In the genomic region with DNA sequence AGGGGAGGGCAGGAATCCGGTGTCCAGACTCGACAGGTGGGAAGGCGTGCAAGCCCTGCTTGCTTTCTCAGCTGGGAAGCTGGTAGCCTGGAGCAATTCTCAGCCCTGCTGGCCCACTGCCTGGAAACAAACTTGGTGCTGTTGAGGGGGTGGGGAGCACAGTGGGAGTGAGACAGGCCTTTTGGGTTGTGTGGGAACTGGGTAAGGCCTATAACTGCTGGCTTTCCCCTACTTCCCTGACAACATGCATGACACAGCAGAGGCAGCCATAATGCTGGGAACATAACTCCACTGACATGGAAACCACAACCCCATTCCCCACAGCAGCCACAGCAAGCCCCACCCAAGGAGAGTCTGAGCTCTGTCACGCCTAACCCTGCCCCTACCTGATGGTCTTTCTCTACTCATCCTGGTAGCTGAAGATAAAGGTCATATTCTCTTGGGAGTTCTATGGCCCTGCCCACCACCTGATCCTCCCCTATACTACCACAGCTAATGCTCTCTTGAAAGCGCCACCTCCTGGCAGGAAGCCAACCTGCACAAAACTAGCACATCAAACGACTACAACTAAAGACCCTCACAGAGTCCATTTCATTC, we compare ENCODE assay signal across 8 cellular contexts.
DNase-seq lines count a peak whose midpoint lies in the region; ATAC-seq and TF ChIP-seq lines count a peak whose summit lies in the region.

No MANE protein-coding gene starts in this region.

- no peak overlapping the region for H3K27ac Mint-ChIP-seq in type B pancreatic cell

- H3K4me3 ChIP-seq in SJCRH30 (peak overlapping the region; percentile 54), left ventricle myocardium inferior (no peak overlapping the region)

- H3K27me3 ChIP-seq in SJCRH30: no peaks in the 10 kb centered on the region
- no peaks in the 10 kb centered on the region for H3K27me3 ChIP-seq in left ventricle myocardium inferior (ENCODE audit: low read depth)

- H3K9me3 Mint-ChIP-seq in type B pancreatic cell: no peaks in the 10 kb centered on the region

- H3K4me1 ChIP-seq in SJCRH30 (peaks cover 38% of the 10 kb centered on the region), left ventricle myocardium inferior (peaks cover 20% of the 10 kb centered on the region)

- peak; percentile 46 for TF ChIP-seq CTCF in type B pancreatic cell (conservative IDR thresholded peaks at IDR 0.05)
- TF ChIP-seq CTCF in left ventricle myocardium inferior (IDR thresholded peaks at IDR 0.05; ENCODE audit: borderline replicate concordance): no peak

- intact Hi-C loops in left ventricle myocardium inferior (cut with micrococcal nuclease): no loop called here

- H3K36me3 Mint-ChIP-seq in type B pancreatic cell: peaks cover 54% of the 10 kb centered on the region

- H3K4me3 Mint-ChIP-seq in type B pancreatic cell: no peak overlapping the region

- no peaks in the 10 kb centered on the region for H3K27me3 Mint-ChIP-seq in type B pancreatic cell

- H3K36me3 ChIP-seq in SJCRH30 (peaks cover 8% of the 10 kb centered on the region), left ventricle myocardium inferior (peaks cover 38% of the 10 kb centered on the region)

- DNase-seq in SJCRH30 (peak; percentile 97), epithelial cell of prostate (ENCODE audit: low read depth, low spot score) (peak; percentile 92), type B pancreatic cell (ENCODE audit: extremely low spot score, unreplicated experiment) (no peak), NCI-H446 treated with DMSO at 0.1 percent for 48 hours (lab: John Stamatoyannopoulos, UW) (no peak), GM03348 (ENCODE audit: low spot score) (no peak), left ventricle myocardium inferior (no peak)

- peaks cover 9% of the 10 kb centered on the region for H3K4me1 Mint-ChIP-seq in type B pancreatic cell (ENCODE audit: unreplicated experiment)

- ATAC-seq in GM18867 (IDR thresholded peaks at IDR 0.05; ENCODE audit: unreplicated experiment): peak; percentile 62
- ATAC-seq in HG02885 (IDR thresholded peaks at IDR 0.05; ENCODE audit: poor library complexity, unreplicated experiment): peak; percentile 60

- H3K9me3 ChIP-seq in SJCRH30 (replicated peaks): no peaks in the 10 kb centered on the region; the same call in 1 of the 2 replicates
- peaks cover 16% of the 10 kb centered on the region for H3K9me3 ChIP-seq in left ventricle myocardium inferior (replicated peaks)

- H3K27ac ChIP-seq in SJCRH30 (peak overlapping the region; percentile 87), epithelial cell of prostate (peak overlapping the region; percentile 23), left ventricle myocardium inferior (replicated peaks) (no peak overlapping the region)

Comparison
In these comparisons a context has a peak if more than half of its experiments do, and no peak if none do; other contexts are left out.
1. DNase-seq: peak in SJCRH30 (2 of 2) and epithelial cell of prostate (single experiment); none in type B pancreatic cell (single experiment), NCI-H446 treated with DMSO at 0.1 percent for 48 hours (single experiment), GM03348 (single experiment) and left ventricle myocardium inferior (single experiment).